8 cellular contexts compared by ENCODE assay signal in the genomic region with DNA sequence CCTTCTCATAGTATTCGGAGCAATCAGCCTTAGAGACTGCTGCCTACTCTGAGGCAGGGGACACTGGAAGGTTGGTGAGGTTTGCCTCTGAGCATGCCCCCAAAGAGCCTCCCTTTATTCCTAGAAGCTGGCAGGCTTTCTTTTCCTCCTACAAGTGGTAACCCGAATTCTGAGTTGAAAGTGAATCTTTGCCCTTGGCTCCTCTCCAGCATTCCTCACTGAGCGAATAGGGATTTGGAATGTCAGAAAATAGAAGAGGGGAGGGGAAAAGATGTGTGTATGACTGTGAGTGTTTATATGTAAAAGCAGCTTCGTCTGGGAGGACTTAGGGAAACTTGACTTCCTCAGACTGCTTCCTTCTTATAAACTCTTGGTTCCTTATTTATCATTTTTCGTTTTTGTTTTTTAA.
DNase-seq lines count a peak whose midpoint lies in the region; TF ChIP-seq lines count a peak whose summit lies in the region.
"Not testable (repeated sequence)": the region's sequence is repeated elsewhere in the genome, so short reads cannot be mapped to it uniquely, and the experiment has no call there.

No MANE protein-coding gene starts in this region.

- intact Hi-C loops in ovary (cut with DNase I) = not testable (repeated sequence)

- peak overlapping the region; percentile 75 for H3K4me3 Mint-ChIP-seq in HFFc6

- DNase-seq in AG08395 (ENCODE audit: low spot score) (peak; percentile 36), HFFc6 (peak; percentile 69), SK-MEL-5 (ENCODE audit: low read depth, low spot score) (peak; percentile 54), cardiac fibroblast (ENCODE audit: low read depth in 2 of 2) (peak; percentile 78 to 83), fibroblast of the conjunctiva (ENCODE audit: low read depth) (peak; percentile 33), ovary (peak in 4 of 5 donors; percentile 34 to 72 (median 68))

- H3K36me3 ChIP-seq in ovary; subcutaneous abdominal adipose tissue (ENCODE audit: control insufficient read depth in 5 of 5, insufficient read depth in 5 of 5, low read length in 5 of 5): not testable (repeated sequence)

- not testable (repeated sequence) for H3K36me3 Mint-ChIP-seq in HFFc6 (ENCODE audit: low read depth)

- not testable (repeated sequence) for H3K27me3 Mint-ChIP-seq in HFFc6 (ENCODE audit: insufficient read depth)

- not testable (repeated sequence) for H3K9me3 ChIP-seq in ovary; subcutaneous abdominal adipose tissue (ENCODE audit: control insufficient read depth in 5 of 5, low read length in 5 of 5)

- not testable (repeated sequence) for H3K9me3 Mint-ChIP-seq in HFFc6

- TF ChIP-seq CTCF in HFFc6 (IDR thresholded peaks at IDR 0.05); cardiac fibroblast (IDR thresholded peaks at IDR 0.05; ENCODE audit: low read depth, low read length); ovary (IDR thresholded peaks at IDR 0.05): not testable (repeated sequence)

- WGBS in ovary, 3 donors = 1 to 2% (median 1%) methylated on average over 5 of the region's 5 CpGs

- peak; percentile 21 for TF ChIP-seq POLR2A in ovary (IDR thresholded peaks at IDR 0.05)

- H3K27me3 ChIP-seq in layer of hippocampus (ENCODE audit: control insufficient read depth, insufficient read depth, low read length); ovary; subcutaneous abdominal adipose tissue (ENCODE audit: control insufficient read depth in 5 of 5, insufficient read depth in 4 of 5, low read length in 5 of 5): not testable (repeated sequence)

- H3K27ac ChIP-seq in layer of hippocampus (ENCODE audit: low read depth, low read length) (peak overlapping the region; percentile 18), ovary (peak overlapping the region; percentile 32 to 84), subcutaneous abdominal adipose tissue (ENCODE audit: low read depth, low read length) (peak overlapping the region; percentile 71)

- peaks cover 36% of the 10 kb centered on the region for H3K4me1 Mint-ChIP-seq in HFFc6 (ENCODE audit: low read depth)

- peak overlapping the region; percentile 71 for H3K27ac Mint-ChIP-seq in HFFc6

- H3K4me3 ChIP-seq in cardiac fibroblast (replicated peaks in 1 of 2; ENCODE audit: low read depth in 2 of 2, low read length in 2 of 2) = not testable (repeated sequence)
- H3K4me3 ChIP-seq in ovary (peak overlapping the region; percentile 65), subcutaneous abdominal adipose tissue (ENCODE audit: low read depth in 1 of 5, low read length in 5 of 5) (peak overlapping the region; percentile 38 to 75 (median 56))

- in situ Hi-C loops in SK-MEL-5 (cut with HindIII; ENCODE audit: low pct_unique_long_range_greater_than_20kb, low sequenced_read_pairs) = not testable (repeated sequence)

- TF ChIP-seq EP300 in ovary (IDR thresholded peaks at IDR 0.05) = not testable (repeated sequence)

- peak overlapping the region in 2 of 5 donors; percentile 16 to 62 for H3K9ac ChIP-seq in subcutaneous abdominal adipose tissue (ENCODE audit: low read length in 5 of 5)

- not testable (repeated sequence) for H3K4me1 ChIP-seq in ovary (ENCODE audit: insufficient read depth)
- peaks cover 3 to 25% (median 10%) of the 10 kb centered on the region in 5 donors for H3K4me1 ChIP-seq in subcutaneous abdominal adipose tissue (ENCODE audit: control insufficient read depth in 5 of 5, insufficient read depth in 5 of 5, low read length in 5 of 5)

Comparison
In these comparisons a context has a peak if more than half of its experiments do, and no peak if none do; other contexts are left out.
1. H3K27ac ChIP-seq: peak in every context shown above with its lines; median percentile 71 in subcutaneous abdominal adipose tissue; 58 in ovary; 18 in layer of hippocampus.